Comparison of ENCODE assay signal across 1 cellular context in genomic region chr2:161160226-161161073, GRCh38.
TF ChIP-seq lines count a peak whose summit lies in the region.

TANK (plus strand) TSS chr2:161160428; CDS start chr2:161179663, 19,235 bp downstream.

TF ChIP-seq in HEK293, 187 proteins besides CTCF, POLR2A, EP300 and RAD21 (continued from another document and continues in another):
- TF ChIP-seq GFI1B (tag by site-specific recombination; IDR thresholded peaks at IDR 0.05) = no peak
- no peak for TF ChIP-seq ZNF843 (tag by site-specific recombination; IDR thresholded peaks at IDR 0.05)
- TF ChIP-seq ZFP41 (tag by site-specific recombination; IDR thresholded peaks at IDR 0.05; ENCODE audit: borderline replicate concordance) = no peak
- TF ChIP-seq ZNF549 (tag by site-specific recombination; IDR thresholded peaks at IDR 0.05) = no peak
- TF ChIP-seq ZNF23 (tag by site-specific recombination; IDR thresholded peaks at IDR 0.05; ENCODE audit: borderline replicate concordance) = no peak
- no peak for TF ChIP-seq ZBTB10 (tag by site-specific recombination; IDR thresholded peaks at IDR 0.05)
- TF ChIP-seq EGR2 (tag by site-specific recombination; IDR thresholded peaks at IDR 0.05; ENCODE audit: low read depth) = peak; percentile 75; the same call in 1 of the 2 replicates
- TF ChIP-seq ZNF140 (tag by site-specific recombination; IDR thresholded peaks at IDR 0.05) = no peak
- TF ChIP-seq ZNF610 (tag by site-specific recombination; IDR thresholded peaks at IDR 0.05; ENCODE audit: borderline replicate concordance) = no peak
- no peak for TF ChIP-seq ZNF133 (tag by site-specific recombination; IDR thresholded peaks at IDR 0.05)
- no peak for TF ChIP-seq ZBTB48 (tag by site-specific recombination; IDR thresholded peaks at IDR 0.05)
- TF ChIP-seq ZNF510 (tag by site-specific recombination; IDR thresholded peaks at IDR 0.05; ENCODE audit: insufficient replicate concordance) = no peak
- peak; percentile 32; the same call in 1 of the 2 replicates for TF ChIP-seq PATZ1 (tag by site-specific recombination; IDR thresholded peaks at IDR 0.05)
- TF ChIP-seq KLF9 (tag by site-specific recombination; IDR thresholded peaks at IDR 0.05; ENCODE audit: low read depth) = peak; percentile 50; the same call in 1 of the 2 replicates
- TF ChIP-seq ZFP37 (tag by site-specific recombination; IDR thresholded peaks at IDR 0.05) = peak; percentile 87; the same call in 1 of the 2 replicates
- TF ChIP-seq ZSCAN5A (tag by site-specific recombination; IDR thresholded peaks at IDR 0.05) = peak; percentile 59; the same call in 1 of the 2 replicates
- TF ChIP-seq ZNF311 (tag by site-specific recombination; IDR thresholded peaks at IDR 0.05; ENCODE audit: borderline replicate concordance) = no peak
- peak; percentile 9; the same call in 1 of the 2 replicates for TF ChIP-seq ZSCAN30 (tag by site-specific recombination; IDR thresholded peaks at IDR 0.05)
- peak; percentile 42; the same call in 1 of the 2 replicates for TF ChIP-seq ZNF692 (tag by site-specific recombination; IDR thresholded peaks at IDR 0.05)
- TF ChIP-seq SALL2 (tag by site-specific recombination; IDR thresholded peaks at IDR 0.05; ENCODE audit: borderline replicate concordance) = no peak
- no peak for TF ChIP-seq ZNF747 (tag by site-specific recombination; IDR thresholded peaks at IDR 0.05)
- peak; percentile 58; the same call in 1 of the 2 replicates for TF ChIP-seq TRIM28 (IDR thresholded peaks at IDR 0.05; ENCODE audit: borderline replicate concordance, low read length)
- peak; percentile 62 for TF ChIP-seq ZNF335 (tag by site-specific recombination; conservative IDR thresholded peaks at IDR 0.05)
- TF ChIP-seq ZNF280C (tag by site-specific recombination; IDR thresholded peaks at IDR 0.05) = no peak
- TF ChIP-seq ZNF404 (tag by site-specific recombination; IDR thresholded peaks at IDR 0.05) = no peak
- peak; percentile 35 for TF ChIP-seq ZBTB26 (tag by site-specific recombination; optimal IDR thresholded peaks at IDR 0.05)
- no peak for TF ChIP-seq OVOL3 (tag by site-specific recombination; IDR thresholded peaks at IDR 0.05)
- no peak for TF ChIP-seq ZNF621 (tag by site-specific recombination; IDR thresholded peaks at IDR 0.05)
- no peak for TF ChIP-seq MEIS1 (CRISPR knock-in tag; IDR thresholded peaks at IDR 0.05; ENCODE audit: borderline replicate concordance)
- no peak for TF ChIP-seq ZBTB17 (tag by site-specific recombination; IDR thresholded peaks at IDR 0.05)
- TF ChIP-seq ZNF623 (tag by site-specific recombination; IDR thresholded peaks at IDR 0.05) = no peak
- TF ChIP-seq MZF1 (tag by site-specific recombination; IDR thresholded peaks at IDR 0.05; ENCODE audit: borderline replicate concordance) = no peak
- 0 out of 2 replicates have a peak, but pooled peaks have one; percentile 1 for TF ChIP-seq ZBTB44 (tag by site-specific recombination; IDR thresholded peaks at IDR 0.05)
- peak; percentile 55; the same call in 1 of the 2 replicates for TF ChIP-seq ZNF18 (tag by site-specific recombination; IDR thresholded peaks at IDR 0.05)
- no peak for TF ChIP-seq ZNF24 (tag by site-specific recombination; IDR thresholded peaks at IDR 0.05)
- TF ChIP-seq ZNF664 (tag by site-specific recombination; IDR thresholded peaks at IDR 0.05) = no peak
- TF ChIP-seq ZSCAN4 (tag by site-specific recombination; IDR thresholded peaks at IDR 0.05) = no peak
- TF ChIP-seq ZNF362 (tag by site-specific recombination; IDR thresholded peaks at IDR 0.05) = no peak
- TF ChIP-seq SETDB1 (IDR thresholded peaks at IDR 0.05; ENCODE audit: insufficient read length, low read length) = no peak
- TF ChIP-seq SCRT2 (tag by site-specific recombination; IDR thresholded peaks at IDR 0.05) = no peak
- TF ChIP-seq ZNF184 (tag by site-specific recombination; IDR thresholded peaks at IDR 0.05) = no peak
- TF ChIP-seq ZNF19 (tag by site-specific recombination; IDR thresholded peaks at IDR 0.05; ENCODE audit: low read depth) = no peak
- TF ChIP-seq ZNF239 (tag by site-specific recombination; IDR thresholded peaks at IDR 0.05) = no peak
- TF ChIP-seq ZNF626 (tag by site-specific recombination; IDR thresholded peaks at IDR 0.05) = no peak
- TF ChIP-seq ZNF701 (tag by site-specific recombination; IDR thresholded peaks at IDR 0.05) = no peak
- no peak for TF ChIP-seq ZNF654 (tag by site-specific recombination; IDR thresholded peaks at IDR 0.05; ENCODE audit: low read depth)
- no peak for TF ChIP-seq ZNF214 (tag by site-specific recombination; IDR thresholded peaks at IDR 0.05; ENCODE audit: borderline replicate concordance)
